In genomic region chr12:120445911-120446909, GRCh38 we compare ENCODE assay signal across 8 cellular contexts. TPM values are rescaled to one million over a fixed set of nuclear protein-coding genes. Genes with fewer than 3 reads are reported as not detected.
DNase-seq lines count a peak whose midpoint lies in the region; ATAC-seq and TF ChIP-seq lines count a peak whose summit lies in the region.

Gene GATC, plus strand, starts transcription at chr12:120446444. Its CDS starts 37 bp downstream, at chr12:120446481.
Gene TRIAP1, minus strand, starts transcription at chr12:120446384. Its CDS starts 12 bp downstream, at chr12:120446372.

- H3K4me3 Mint-ChIP-seq in activated CD4-positive, alpha-beta T cell treated with anti-CD3 and anti-CD28 coated beads, Interleukin-2, amount 10 ng/mL, durations not matched to agents 7 days and 5 days = peak within 1 kb of the TSS; percentile 99

- H3K27me3 Mint-ChIP-seq in activated CD4-positive, alpha-beta T cell treated with anti-CD3 and anti-CD28 coated beads, Interleukin-2, amount 10 ng/mL, durations not matched to agents 7 days and 5 days = no peaks in the 10 kb centered on the region

- H3K36me3 Mint-ChIP-seq in activated CD4-positive, alpha-beta T cell treated with anti-CD3 and anti-CD28 coated beads, Interleukin-2, amount 10 ng/mL, durations not matched to agents 7 days and 5 days (ENCODE audit: low read depth) = peaks cover 37% of the 10 kb centered on the region

- H3K4me3 ChIP-seq in BJ (ENCODE audit: low read depth, low read length) (peak within 1 kb of the TSS; percentile 98), coronary artery (peak within 1 kb of the TSS; percentile 75), left lung (peak within 1 kb of the TSS; percentile 88 to 99)

- peaks cover 14 to 40% of the 10 kb centered on the region in 2 donors for H3K4me1 ChIP-seq in left lung

- ATAC-seq in HG03432 (IDR thresholded peaks at IDR 0.05; ENCODE audit: unreplicated experiment) (peak; percentile 89), left lung (peak; percentile 98)

- H3K27ac ChIP-seq in coronary artery = peak within 1 kb of the TSS; percentile 82 to 88
- H3K27ac ChIP-seq in left lung = peak within 1 kb of the TSS; percentile 81 to 90

- peak within 1 kb of the TSS; percentile 99 for H3K27ac Mint-ChIP-seq in activated CD4-positive, alpha-beta T cell treated with anti-CD3 and anti-CD28 coated beads, Interleukin-2, amount 10 ng/mL, durations not matched to agents 7 days and 5 days

- H3K4me1 Mint-ChIP-seq in activated CD4-positive, alpha-beta T cell treated with anti-CD3 and anti-CD28 coated beads, Interleukin-2, amount 10 ng/mL, durations not matched to agents 7 days and 5 days = peaks cover 43% of the 10 kb centered on the region

- no peak for DNase-seq in BJ (ENCODE audit: low read depth)
- peak; percentile 61 for DNase-seq in GM19238 (ENCODE audit: insufficient read length, low spot score)
- DNase-seq in NCI-H510A treated with DMSO at 0.1 percent for 48 hours (lab: John Stamatoyannopoulos, UW) = peak; percentile 85
- peak; percentile 88 for DNase-seq in activated CD4-positive, alpha-beta T cell treated with anti-CD3 and anti-CD28 coated beads, Interleukin-2, amount 10 ng/mL, durations not matched to agents 7 days and 5 days
- DNase-seq in coronary artery (ENCODE audit: low spot score) = peak; percentile 86
- peak; percentile 86 to 95 for DNase-seq in left lung
- DNase-seq in stimulated activated CD4-positive, alpha-beta T cell treated with anti-CD3 and anti-CD28 coated beads, Interleukin-2, amount 100 ng/mL, for 48 hours = peak; percentile 86

- CTCF ChIA-PET in BJ (lab: Yijun Ruan, JAX) = interaction anchor here (2.6 kb wide), 1 partner anchor 16 kb away, joined by 7 read pairs; no protein-coding TSS in a partner anchor
- CTCF ChIA-PET in activated CD4-positive, alpha-beta T cell treated with anti-CD3 and anti-CD28 coated beads, Interleukin-2, amount 10 ng/mL, durations not matched to agents 7 days and 5 days (lab: Charles Lee) = interaction anchor here (0.6 to 2.6 kb wide), 3 partner anchors 12 to 37 kb away, joined by 3 to 8 read pairs (median 4); partner anchors contain the start of gene SRSF9

- POLR2A ChIA-PET in BJ (lab: Charles Lee) = no interaction called here
- POLR2A ChIA-PET in activated CD4-positive, alpha-beta T cell treated with anti-CD3 and anti-CD28 coated beads, Interleukin-2, amount 10 ng/mL, durations not matched to agents 7 days and 5 days (lab: Charles Lee) = no interaction called here

- H3K36me3 ChIP-seq in BJ (ENCODE audit: control insufficient read depth, insufficient read depth, low read length) (peaks cover 2% of the 10 kb centered on the region), left lung (peaks cover 0 to 53% of the 10 kb centered on the region in 2 donors)

- H3K27me3 ChIP-seq in BJ (ENCODE audit: control insufficient read depth, insufficient read depth, low read length) = no peaks in the 10 kb centered on the region
- H3K27me3 ChIP-seq in left lung = no peaks in the 10 kb centered on the region

- intact Hi-C loops in left lung (cut with DNase I) = no loop called here

- TF ChIP-seq CTCF in BJ (IDR thresholded peaks at IDR 0.05; ENCODE audit: insufficient read depth, low read depth, low read length) (no peak), coronary artery (IDR thresholded peaks at IDR 0.05) (no peak), left lung (IDR thresholded peaks at IDR 0.05) (no peak)

- H3K9me3 Mint-ChIP-seq in activated CD4-positive, alpha-beta T cell treated with anti-CD3 and anti-CD28 coated beads, Interleukin-2, amount 10 ng/mL, durations not matched to agents 7 days and 5 days = no peaks in the 10 kb centered on the region

- no peaks in the 10 kb centered on the region for H3K9me3 ChIP-seq in left lung

RNA-seq across cellular contexts. Expression of gene GATC, which starts in this region (rescaled TPM):
- polyA plus RNA-seq in BJ (2011; rRNA removed) = 14.8 and 17.9 TPM in 2 replicates
- 7.9 and 21.1 TPM in 2 replicates for polyA minus RNA-seq in BJ (2011; rRNA and poly(A)+ RNA removed)
- total RNA-seq in activated CD4-positive, alpha-beta T cell treated with anti-CD3 and anti-CD28 coated beads, Interleukin-2, amount 10 ng/mL, durations not matched to agents 7 days and 5 days = 10 to 100 TPM; 27.3 to 32.3 TPM
- total RNA-seq in left lung = 10 to 100 TPM; 30.1 TPM

RNA-seq across cellular contexts. Expression of gene TRIAP1, which starts in this region (rescaled TPM):
- polyA plus RNA-seq in BJ (2011; rRNA removed) = 24.7 and 45.0 TPM in 2 replicates
- polyA minus RNA-seq in BJ (2011; rRNA and poly(A)+ RNA removed) = 3.7 and 4.8 TPM in 2 replicates
- 10 to 100 TPM; 26.7 to 31.6 TPM for total RNA-seq in activated CD4-positive, alpha-beta T cell treated with anti-CD3 and anti-CD28 coated beads, Interleukin-2, amount 10 ng/mL, durations not matched to agents 7 days and 5 days
- total RNA-seq in left lung = 10 to 100 TPM; 21.9 to 29.1 TPM
